ENCODE assay signal across 8 cellular contexts in genomic region chr10:123008379-123009104, GRCh38. TPM values are rescaled to one million over a fixed set of nuclear protein-coding genes. Genes with fewer than 3 reads are reported as not detected.
A peak's percentile ranks its signal among the peaks of the same experiment; 100 is the strongest.
DNase-seq lines count a peak whose midpoint lies in the region; ATAC-seq and TF ChIP-seq lines count a peak whose summit lies in the region.

ACADSB (plus strand) TSS chr10:123009006; CDS start chr10:123009030, 24 bp downstream.
IKZF5 (minus strand) TSS chr10:123008795; CDS start chr10:122998625, 10,170 bp downstream.

- peak; percentile 97 for TF ChIP-seq POLR2A in GM19193 (IDR thresholded peaks at IDR 0.05; ENCODE audit: extremely low read depth, insufficient read depth, insufficient read length)

- no peaks in the 10 kb centered on the region for H3K27me3 ChIP-seq in kidney epithelial cell (ENCODE audit: control insufficient read depth, insufficient read depth, low read length)

- no peaks in the 10 kb centered on the region for H3K36me3 ChIP-seq in kidney epithelial cell (ENCODE audit: control insufficient read depth, insufficient read depth, low read length)

- TF ChIP-seq CTCF in kidney epithelial cell (IDR thresholded peaks at IDR 0.05; ENCODE audit: insufficient read depth, low read length, poor library complexity, severe bottlenecking): no peak

- peak; percentile 84 for ATAC-seq in HG03432 (IDR thresholded peaks at IDR 0.05; ENCODE audit: unreplicated experiment)

- H3K4me3 ChIP-seq in kidney epithelial cell (ENCODE audit: low read depth, low read length): peak within 1 kb of the TSS; percentile 84

- DNase-seq in Ammon's horn (ENCODE audit: low spot score) (peak; percentile 98), NCI-H460 (ENCODE audit: extremely low read depth, low read depth) (peak; percentile 98), cerebellar nuclear complex (lab: John Stamatoyannopoulos, UW) (peak; percentile 59 to 76), kidney epithelial cell (ENCODE audit: low read depth) (peak; percentile 84)
- peak; percentile 91 for DNase-seq in activated CD4-positive, CD25-positive, alpha-beta regulatory T cell treated with anti-CD3 and anti-CD28 coated beads, Interleukin-2, amount 50 U/mL, for 72 hours
- peak; percentile 96 for DNase-seq in stimulated activated CD4-positive, alpha-beta T cell treated with anti-CD3 and anti-CD28 coated beads, Interleukin-15, amount 100 ng/mL, for 24 hours

RNA-seq across cellular contexts. Expression of gene ACADSB, which starts in this region (rescaled TPM):
- total RNA-seq in NCI-H460 (2014; rRNA removed; shearing (Covaris generic)): 11.0 and 11.3 TPM in 2 replicates
- polyA plus RNA-seq in NCI-H460 (2014; cell fraction: nucleus; rRNA removed): 10.8 and 18.9 TPM in 2 replicates
- 5.1 and 5.6 TPM in 2 replicates for total RNA-seq in kidney epithelial cell

RNA-seq across cellular contexts. Expression of gene IKZF5, which starts in this region (rescaled TPM):
- 4.0 and 5.6 TPM in 2 replicates for total RNA-seq in NCI-H460 (2014; rRNA removed; shearing (Covaris generic))
- polyA plus RNA-seq in NCI-H460 (2014; cell fraction: nucleus; rRNA removed): 5.7 and 11.8 TPM in 2 replicates
- total RNA-seq in kidney epithelial cell: 3.0 and 5.3 TPM in 2 replicates

Comparison
In these comparisons a context has a peak if more than half of its experiments do, and no peak if none do; other contexts are left out.
1. Peak in every context shown above with its lines: DNase-seq, ATAC-seq and H3K4me3 ChIP-seq.